ENCODE assay signal across 16 cellular contexts in the genomic region with DNA sequence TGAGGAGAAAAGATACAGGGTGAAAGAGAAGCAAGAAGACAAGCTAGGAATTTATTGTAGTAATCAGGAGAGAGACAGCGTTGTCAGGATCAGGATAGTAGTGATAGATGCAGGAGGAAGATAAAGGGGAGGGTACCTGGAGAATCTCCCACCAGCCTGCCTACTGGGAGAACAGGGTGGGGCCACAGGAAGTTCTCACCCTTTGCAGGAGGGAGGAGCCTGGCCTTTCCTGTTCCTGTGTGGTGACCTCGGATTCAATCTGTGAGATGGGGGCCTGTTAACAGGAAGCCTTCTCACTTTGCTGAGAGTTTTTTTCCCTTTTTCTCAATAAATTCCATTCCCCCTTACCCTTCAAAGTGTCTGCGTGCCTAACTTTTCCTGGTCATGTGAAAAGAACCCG. TPM values are rescaled to one million over a fixed set of nuclear protein-coding genes. Genes with fewer than 3 reads are reported as not detected.
A peak's percentile ranks its signal among the peaks of the same experiment; 100 is the strongest.
DNase-seq lines count a peak whose midpoint lies in the region; ATAC-seq and TF ChIP-seq lines count a peak whose summit lies in the region.
"Had no signal": no experiment of that assay in that cellular context is flagged by ENCODE, and none has a peak within 500 bp of the region (broad histone marks: within the 10 kb centered on the region; RNA-seq: fewer than 3 reads in every experiment).

No MANE protein-coding gene starts in this region.

- CTCF ChIA-PET in activated CD4-positive, alpha-beta T cell treated with anti-CD3 and anti-CD28 coated beads for 36 hours (lab: Charles Lee), result no interaction called here

- no peak overlapping the region for H3K4me3 Mint-ChIP-seq in activated CD4-positive, alpha-beta T cell treated with anti-CD3 and anti-CD28 coated beads for 36 hours
- peak overlapping the region; percentile 61 for H3K4me3 Mint-ChIP-seq in natural killer cell
- H3K4me3 Mint-ChIP-seq: activated B cell treated with CpG ODN at 0.5 μM for 24 hours had no signal

- H3K9me3 Mint-ChIP-seq in activated CD4-positive, alpha-beta T cell treated with anti-CD3 and anti-CD28 coated beads for 36 hours (ENCODE audit: low read depth), result no peaks in the 10 kb centered on the region
- H3K9me3 Mint-ChIP-seq in activated naive CD4-positive, alpha-beta T cell treated with anti-CD3 and anti-CD28 coated beads, Interleukin-2, amount 50 U/mL, for 72 hours, result no peaks in the 10 kb centered on the region
- peaks cover 2 to 3% of the 10 kb centered on the region in 2 donors for H3K9me3 Mint-ChIP-seq in natural killer cell
- H3K9me3 Mint-ChIP-seq: activated B cell treated with CpG ODN at 0.5 μM for 24 hours had no signal

- no peak overlapping the region for H3K4me3 ChIP-seq in Jurkat, Clone E6-1 (ENCODE audit: low read length)
- H3K4me3 ChIP-seq in MG63, result no peak overlapping the region
- H3K4me3 ChIP-seq: body of pancreas, sigmoid colon had no signal

- no peaks in the 10 kb centered on the region for H3K9me3 ChIP-seq in MG63
- H3K9me3 ChIP-seq: body of pancreas, sigmoid colon had no signal

- DNase-seq in activated CD4-positive, alpha-beta T cell treated with anti-CD3 and anti-CD28 coated beads for 36 hours, result no peak
- no peak for DNase-seq in activated CD4-positive, alpha-beta T cell treated with anti-CD3 and anti-CD28 coated beads, Interleukin-2, amount 50 U/mL, for 1 hour
- peak; percentile 16 for DNase-seq in Jurkat, Clone E6-1 (ENCODE audit: low read depth, low spot score)
- DNase-seq in activated naive CD4-positive, alpha-beta T cell treated with anti-CD3 and anti-CD28 coated beads, Interleukin-2, amount 50 U/mL, for 72 hours (ENCODE audit: low spot score in 2 of 2), result no peak
- DNase-seq in natural killer cell (no peak), MG63 (no peak)
- DNase-seq: activated B cell treated with CpG ODN at 0.5 μM for 24 hours; activated T-cell treated with anti-CD3 and anti-CD28 coated beads, Interleukin-2, amount 50 U/mL, for 1 hour; body of pancreas; GDM1; NCI-H1092 treated with DMSO at 0.1 percent for 48 hours; NCI-H2171; sigmoid colon; stimulated activated CD4-positive, alpha-beta T cell treated with anti-CD3 and anti-CD28 coated beads, Interleukin-4, amount 100 ng/mL, for 1 hour had no signal

- H3K27me3 Mint-ChIP-seq in activated CD4-positive, alpha-beta T cell treated with anti-CD3 and anti-CD28 coated beads for 36 hours, result no peaks in the 10 kb centered on the region
- no peaks in the 10 kb centered on the region for H3K27me3 Mint-ChIP-seq in natural killer cell (ENCODE audit: low read depth in 2 of 2)
- H3K27me3 Mint-ChIP-seq: activated B cell treated with CpG ODN at 0.5 μM for 24 hours had no signal

- intact Hi-C loops in activated CD4-positive, alpha-beta T cell treated with anti-CD3 and anti-CD28 coated beads for 36 hours (cut with DNase I, micrococcal nuclease), result no loop called here
- intact Hi-C loops in natural killer cell (cut with micrococcal nuclease), result no loop called here

- TF ChIP-seq CTCF in natural killer cell (IDR thresholded peaks at IDR 0.05), result no peak

- peaks cover 57% of the 10 kb centered on the region for H3K36me3 Mint-ChIP-seq in activated CD4-positive, alpha-beta T cell treated with anti-CD3 and anti-CD28 coated beads for 36 hours (ENCODE audit: low read depth)
- peaks cover 17 to 31% of the 10 kb centered on the region in 2 donors for H3K36me3 Mint-ChIP-seq in activated naive CD4-positive, alpha-beta T cell treated with anti-CD3 and anti-CD28 coated beads, Interleukin-2, amount 50 U/mL, for 72 hours
- no peaks in the 10 kb centered on the region for H3K36me3 Mint-ChIP-seq in natural killer cell

- POLR2A ChIA-PET in activated CD4-positive, alpha-beta T cell treated with anti-CD3 and anti-CD28 coated beads for 36 hours (lab: Charles Lee), result no interaction called here

- no peak for ATAC-seq in activated CD4-positive, alpha-beta T cell treated with anti-CD3 and anti-CD28 coated beads for 36 hours
- ATAC-seq in activated naive CD4-positive, alpha-beta T cell treated with anti-CD3 and anti-CD28 coated beads, Interleukin-2, amount 50 U/mL, for 72 hours, result no peak
- ATAC-seq in natural killer cell, result peak in 2 of 3 donors; percentile 29 to 54
- no peak for ATAC-seq in GM18909 (IDR thresholded peaks at IDR 0.05; ENCODE audit: poor library complexity, unreplicated experiment)
- no peak for ATAC-seq in HG02938 (IDR thresholded peaks at IDR 0.05; ENCODE audit: unreplicated experiment)
- ATAC-seq: body of pancreas had no signal

- H3K36me3 ChIP-seq in MG63, result peaks cover 95% of the 10 kb centered on the region

- peak overlapping the region; percentile 72 for H3K27ac Mint-ChIP-seq in activated CD4-positive, alpha-beta T cell treated with anti-CD3 and anti-CD28 coated beads for 36 hours
- H3K27ac Mint-ChIP-seq in activated naive CD4-positive, alpha-beta T cell treated with anti-CD3 and anti-CD28 coated beads, Interleukin-2, amount 50 U/mL, for 72 hours, result peak overlapping the region; percentile 19 to 45
- peak overlapping the region; percentile 56 to 69 for H3K27ac Mint-ChIP-seq in natural killer cell
- H3K27ac Mint-ChIP-seq: activated B cell treated with CpG ODN at 0.5 μM for 24 hours had no signal

- peaks cover 10% of the 10 kb centered on the region for H3K4me1 Mint-ChIP-seq in activated CD4-positive, alpha-beta T cell treated with anti-CD3 and anti-CD28 coated beads for 36 hours
- peaks cover 28 to 32% of the 10 kb centered on the region in 2 donors for H3K4me1 Mint-ChIP-seq in natural killer cell

- no peaks in the 10 kb centered on the region for H3K27me3 ChIP-seq in MG63
- H3K27me3 ChIP-seq: body of pancreas, sigmoid colon had no signal

RNA-seq across cellular contexts. Expression of gene GMPS, which starts 37.6 kb away (rescaled TPM):
- 100 to 1,000 TPM; 154 to 161 TPM for total RNA-seq in activated CD4-positive, alpha-beta T cell treated with anti-CD3 and anti-CD28 coated beads for 36 hours
- polyA plus RNA-seq in Jurkat, Clone E6-1 (2012; ENCODE audit: insufficient read depth, insufficient read length), result 145 TPM
- total RNA-seq in activated naive CD4-positive, alpha-beta T cell treated with anti-CD3 and anti-CD28 coated beads, Interleukin-2, amount 50 U/mL, for 72 hours, result 100 to 1,000 TPM; 116 to 122 TPM
- total RNA-seq in natural killer cell, result 10 to 100 TPM; 36.7 to 49.7 (median 45.4) TPM
- total RNA-seq in MG63 (2014; rRNA removed; shearing (Covaris generic); ENCODE audit: low replicate concordance), result 51.3 and 56.7 TPM in 2 replicates

RNA-seq across cellular contexts. Expression of gene SLC33A1, which starts 53.9 kb away (rescaled TPM):
- 10 to 100 TPM; 19.2 to 19.9 TPM for total RNA-seq in activated CD4-positive, alpha-beta T cell treated with anti-CD3 and anti-CD28 coated beads for 36 hours
- 9.8 TPM for polyA plus RNA-seq in Jurkat, Clone E6-1 (2012; ENCODE audit: insufficient read depth, insufficient read length)
- total RNA-seq in activated naive CD4-positive, alpha-beta T cell treated with anti-CD3 and anti-CD28 coated beads, Interleukin-2, amount 50 U/mL, for 72 hours, result 10 to 100 TPM; 23.5 to 25.1 TPM
- total RNA-seq in natural killer cell, result 10 to 100 TPM; 25.2 to 28.4 (median 27.2) TPM
- total RNA-seq in MG63 (2014; rRNA removed; shearing (Covaris generic); ENCODE audit: low replicate concordance), result 30.2 and 50.1 TPM in 2 replicates

Comparison
In these comparisons a context has a peak if more than half of its experiments do, and no peak if none do; other contexts are left out.
1. ATAC-seq: peak in natural killer cell (2 of 3); none in activated CD4-positive, alpha-beta T cell treated with anti-CD3 and anti-CD28 coated beads for 36 hours (single experiment), activated naive CD4-positive, alpha-beta T cell treated with anti-CD3 and anti-CD28 coated beads, Interleukin-2, amount 50 U/mL, for 72 hours (0 of 2), GM18909 (single experiment) and HG02938 (single experiment).
2. Peak in every context shown above with its lines, with median percentiles within 50 percentile points of each other: H3K27ac Mint-ChIP-seq.